9 cellular contexts compared by ENCODE assay signal in genomic region chr22:46149998-46150549, GRCh38. TPM values are rescaled to one million over a fixed set of nuclear protein-coding genes. Genes with fewer than 3 reads are reported as not detected.
A peak's percentile ranks its signal among the peaks of the same experiment; 100 is the strongest.
DNase-seq lines count a peak whose midpoint lies in the region; ATAC-seq and TF ChIP-seq lines count a peak whose summit lies in the region.
"Had no signal": no experiment of that assay in that cellular context is flagged by ENCODE, and none has a peak within 500 bp of the region (broad histone marks: within the 10 kb centered on the region; RNA-seq: fewer than 3 reads in every experiment).

Gene PPARA (plus strand): TSS chr22:46150526. CDS start chr22:46198384, 47,858 bp downstream.

- peak within 1 kb of the TSS; percentile 91 for H3K4me3 ChIP-seq in fibroblast of villous mesenchyme (ENCODE audit: low read depth, low read length)

- no peak for TF ChIP-seq CTCF in CD4-positive, alpha-beta T cell (IDR thresholded peaks at IDR 0.05)
- no peak for TF ChIP-seq CTCF in fibroblast of villous mesenchyme (IDR thresholded peaks at IDR 0.05; ENCODE audit: insufficient read depth, low read depth, low read length)
- TF ChIP-seq CTCF in nephron progenitor cell (IDR thresholded peaks at IDR 0.05) = no peak

- CTCF ChIA-PET in CD4-positive, alpha-beta T cell (lab: Charles Lee) = interaction anchor here (2.7 kb wide), 1 partner anchor 146 kb away, joined by 6 read pairs; the partner anchor contains the start of gene GTSE1

- peak within 1 kb of the TSS; percentile 89 for H3K4me3 Mint-ChIP-seq in CD4-positive, alpha-beta T cell
- peak within 1 kb of the TSS; percentile 77 for H3K4me3 Mint-ChIP-seq in nephron progenitor cell
- H3K4me3 Mint-ChIP-seq in stimulated activated naive CD8-positive, alpha-beta T cell treated with anti-CD3 and anti-CD28 coated beads, Interleukin-15, Interleukin-2, amounts not matched to agents 100 ng/mL and 50 ng/mL, for 24 hours = peak within 1 kb of the TSS; percentile 78

- H3K9me3 Mint-ChIP-seq in CD4-positive, alpha-beta T cell = no peaks in the 10 kb centered on the region
- H3K9me3 Mint-ChIP-seq in nephron progenitor cell = no peaks in the 10 kb centered on the region
- H3K9me3 Mint-ChIP-seq in stimulated activated naive CD8-positive, alpha-beta T cell treated with anti-CD3 and anti-CD28 coated beads, Interleukin-15, Interleukin-2, amounts not matched to agents 100 ng/mL and 50 ng/mL, for 24 hours = no peaks in the 10 kb centered on the region

- TF ChIP-seq POLR2A in Raji (IDR thresholded peaks at IDR 0.05; ENCODE audit: insufficient read depth, low read depth, low read length) = peak; percentile 45

- intact Hi-C loops in CD4-positive, alpha-beta T cell (cut with DNase I, micrococcal nuclease) = loop anchor here (1.0 to 10.0 kb wide), 7 partner anchors 78 to 985 kb away; partner anchors contain the start of genes CDPF1 (in 2 of the 2), ATXN10 (in 1 of the 2), GTSE1 (in 1 of the 2) and NUP50 (in 1 of the 2)

- H3K27ac Mint-ChIP-seq in CD4-positive, alpha-beta T cell = peak within 1 kb of the TSS; percentile 74
- H3K27ac Mint-ChIP-seq in nephron progenitor cell = no peak within 1 kb of the TSS
- no peak within 1 kb of the TSS for H3K27ac Mint-ChIP-seq in stimulated activated naive CD8-positive, alpha-beta T cell treated with anti-CD3 and anti-CD28 coated beads, Interleukin-15, Interleukin-2, amounts not matched to agents 100 ng/mL and 50 ng/mL, for 24 hours

- peak; percentile 75 for ATAC-seq in CD4-positive, alpha-beta T cell (ENCODE audit: poor library complexity)
- peak; percentile 58 for ATAC-seq in GM19452 (IDR thresholded peaks at IDR 0.05; ENCODE audit: unreplicated experiment)

- H3K27ac ChIP-seq in CD4-positive, alpha-beta T cell (ENCODE audit: low read depth, low read length) = peak within 1 kb of the TSS; percentile 21
- H3K27ac ChIP-seq: epithelial cell of prostate had no signal

- POLR2A ChIA-PET in CD4-positive, alpha-beta T cell (lab: Charles Lee) = interaction anchor here (0.9 to 3.8 kb wide), 7 partner anchors 11 to 185 kb away, joined by 3 to 22 read pairs (median 4); partner anchors contain the start of genes CDPF1, GTSE1, TRMU and TTC38

- H3K9me3 ChIP-seq in CD4-positive, alpha-beta T cell (ENCODE audit: control insufficient read depth, low read length) = no peaks in the 10 kb centered on the region

- no peaks in the 10 kb centered on the region for H3K27me3 ChIP-seq in CD4-positive, alpha-beta T cell (ENCODE audit: control insufficient read depth, insufficient read depth, low read length)

- H3K36me3 Mint-ChIP-seq in CD4-positive, alpha-beta T cell (ENCODE audit: low read depth) = peaks cover 27% of the 10 kb centered on the region
- H3K36me3 Mint-ChIP-seq in nephron progenitor cell (ENCODE audit: low read depth) = peaks cover 4% of the 10 kb centered on the region
- peaks cover 6% of the 10 kb centered on the region for H3K36me3 Mint-ChIP-seq in stimulated activated naive CD8-positive, alpha-beta T cell treated with anti-CD3 and anti-CD28 coated beads, Interleukin-15, Interleukin-2, amounts not matched to agents 100 ng/mL and 50 ng/mL, for 24 hours (ENCODE audit: low read depth)

- peaks cover 14% of the 10 kb centered on the region for H3K4me1 Mint-ChIP-seq in CD4-positive, alpha-beta T cell (ENCODE audit: low read depth)
- peaks cover 29% of the 10 kb centered on the region for H3K4me1 Mint-ChIP-seq in nephron progenitor cell
- peaks cover 19% of the 10 kb centered on the region for H3K4me1 Mint-ChIP-seq in stimulated activated naive CD8-positive, alpha-beta T cell treated with anti-CD3 and anti-CD28 coated beads, Interleukin-15, Interleukin-2, amounts not matched to agents 100 ng/mL and 50 ng/mL, for 24 hours (ENCODE audit: low read depth)

- peak; percentile 63 to 91 (median 78) for DNase-seq in CD4-positive, alpha-beta T cell
- DNase-seq in HK-2 (ENCODE audit: unreplicated experiment) (peak; percentile 74), activated gamma-delta T cell (lab: John Stamatoyannopoulos, UW) (peak; percentile 86), fibroblast of villous mesenchyme (ENCODE audit: low read depth) (peak; percentile 81), nephron progenitor cell (peak; percentile 88)

- H3K27me3 Mint-ChIP-seq in CD4-positive, alpha-beta T cell = no peaks in the 10 kb centered on the region
- H3K27me3 Mint-ChIP-seq in nephron progenitor cell (ENCODE audit: low read depth, poor library complexity) = peaks cover 82% of the 10 kb centered on the region
- H3K27me3 Mint-ChIP-seq in stimulated activated naive CD8-positive, alpha-beta T cell treated with anti-CD3 and anti-CD28 coated beads, Interleukin-15, Interleukin-2, amounts not matched to agents 100 ng/mL and 50 ng/mL, for 24 hours = peaks cover 11% of the 10 kb centered on the region

RNA-seq across cellular contexts. Expression of gene PPARA, which starts in this region (rescaled TPM):
- total RNA-seq in CD4-positive, alpha-beta T cell = 1 to 10 TPM; 9.1 to 9.3 TPM
- total RNA-seq in fibroblast of villous mesenchyme = 14.2 and 15.5 TPM in 2 replicates

Comparison
In these comparisons a context has a peak if more than half of its experiments do, and no peak if none do; other contexts are left out.
1. Peak in every context shown above with its lines: DNase-seq, ATAC-seq, H3K4me3 ChIP-seq and H3K27ac ChIP-seq.